34 cellular contexts compared by ENCODE assay signal in genomic region chr1:22957066-22957465, GRCh38. TPM values are rescaled to one million over a fixed set of nuclear protein-coding genes. Genes with fewer than 3 reads are reported as not detected.
"Had no signal": no experiment of that assay in that cellular context is flagged by ENCODE, and none has a peak within 500 bp of the region (broad histone marks: within the 10 kb centered on the region; RNA-seq: fewer than 3 reads in every experiment).

No MANE protein-coding gene starts in this region.

- H3K27me3 ChIP-seq: testis, uterus had no signal

- H3K27ac Mint-ChIP-seq: stimulated activated effector memory CD8-positive, alpha-beta T cell treated with anti-CD3 and anti-CD28 coated beads, Interleukin-12 subunit alpha, Interleukin-12 subunit beta, amount 100 ng/mL, for 72 hours; stimulated activated memory B cell treated with anti-CD40 and anti-IgM and Interleukin-4, amounts not matched to agents 10 μg/mL and 1 μg/mL and 100 μg/mL, for 72 hours; stimulated activated naive B cell treated with anti-CD40 and anti-IgM and Interleukin-4, amounts not matched to agents 10 μg/mL and 1 μg/mL and 100 μg/mL, for 72 hours; stimulated activated naive CD8-positive, alpha-beta T cell treated with anti-CD3 and anti-CD28 coated beads, Interleukin-15, amount 100 ng/mL, for 72 hours; stimulated activated naive CD8-positive, alpha-beta T cell treated with anti-CD3 and anti-CD28 coated beads, Interleukin-15, Interleukin-2, amounts not matched to agents 100 ng/mL and 50 ng/mL, for 24 hours; type B pancreatic cell had no signal

- H3K9me3 ChIP-seq: stomach, suprapubic skin, testis, thoracic aorta, thyroid gland, tibial artery, tibial nerve, transverse colon, upper lobe of left lung, upper lobe of right lung, uterus, vagina had no signal

- H3K36me3 Mint-ChIP-seq: stimulated activated effector memory CD8-positive, alpha-beta T cell treated with anti-CD3 and anti-CD28 coated beads, Interleukin-12 subunit alpha, Interleukin-12 subunit beta, amount 100 ng/mL, for 72 hours; stimulated activated memory B cell treated with anti-CD40 and anti-IgM and Interleukin-4, amounts not matched to agents 10 μg/mL and 1 μg/mL and 100 μg/mL, for 72 hours; stimulated activated naive B cell treated with anti-CD40 and anti-IgM and Interleukin-4, amounts not matched to agents 10 μg/mL and 1 μg/mL and 100 μg/mL, for 72 hours; type B pancreatic cell had no signal

- ATAC-seq: stimulated activated effector memory CD8-positive, alpha-beta T cell treated with anti-CD3 and anti-CD28 coated beads, Interleukin-12 subunit alpha, Interleukin-12 subunit beta, amount 100 ng/mL, for 72 hours; stimulated activated memory B cell treated with anti-CD40 and anti-IgM and Interleukin-4, amounts not matched to agents 10 μg/mL and 1 μg/mL and 100 μg/mL, for 72 hours; stimulated activated naive B cell treated with anti-CD40 and anti-IgM and Interleukin-4, amounts not matched to agents 10 μg/mL and 1 μg/mL and 100 μg/mL, for 72 hours; stimulated activated naive CD8-positive, alpha-beta T cell treated with anti-CD3 and anti-CD28 coated beads, Interleukin-15, amount 100 ng/mL, for 72 hours; stimulated activated naive CD8-positive, alpha-beta T cell treated with anti-CD3 and anti-CD28 coated beads, Interleukin-15, Interleukin-2, amounts not matched to agents 100 U/mL and 50 U/mL, for 24 hours; upper lobe of right lung had no signal

- H3K4me1 Mint-ChIP-seq: stimulated activated effector memory CD8-positive, alpha-beta T cell treated with anti-CD3 and anti-CD28 coated beads, Interleukin-12 subunit alpha, Interleukin-12 subunit beta, amount 100 ng/mL, for 72 hours; stimulated activated naive CD8-positive, alpha-beta T cell treated with anti-CD3 and anti-CD28 coated beads, Interleukin-15, amount 100 ng/mL, for 72 hours had no signal

- DNase-seq: stimulated activated CD4-positive, alpha-beta T cell treated with anti-CD3 and anti-CD28 coated beads, Interleukin-2, amount 100 ng/mL, for 48 hours; stimulated activated CD4-positive, alpha-beta T cell treated with anti-CD3 and anti-CD28 coated beads, Interleukin-4, amount 100 ng/mL, for 1 hour; stimulated activated CD4-positive, alpha-beta T cell treated with anti-CD3 and anti-CD28 coated beads, Interleukin-4, amount 100 ng/mL, for 24 hours; stimulated activated CD4-positive, alpha-beta T cell treated with anti-CD3 and anti-CD28 coated beads, Interleukin-4, amount 100 ng/mL, for 4 hours; stimulated activated CD8-positive, alpha-beta memory T cell treated with anti-CD3 and anti-CD28 coated beads, Interleukin-4, amount 100 ng/mL, for 48 hours; stimulated activated naive B cell treated with anti-CD40 and anti-IgM and Interleukin-4, amounts not matched to agents 10 μg/mL and 1 μg/mL and 100 μg/mL, for 72 hours; stimulated activated naive CD4-positive, alpha-beta T cell; stimulated activated naive CD4-positive, alpha-beta T cell treated with Interleukin-2 at 50 U/mL for 16 hours; stimulated activated naive CD8-positive, alpha-beta T cell treated with anti-CD3 and anti-CD28 coated beads, Interleukin-15, amount 100 ng/mL, for 72 hours; stimulated activated naive CD8-positive, alpha-beta T cell treated with anti-CD3 and anti-CD28 coated beads, Interleukin-15, Interleukin-2, amounts not matched to agents 100 U/mL and 50 U/mL, for 24 hours; stomach; substantia nigra; testis; thyroid gland; tibial artery; transverse colon; trophoblast cell; upper lobe of right lung; uterus had no signal

- FAIRE-seq: urothelium cell line had no signal

- H3K27me3 Mint-ChIP-seq: type B pancreatic cell had no signal

- H3K4me3 Mint-ChIP-seq: stimulated activated effector memory CD8-positive, alpha-beta T cell treated with anti-CD3 and anti-CD28 coated beads, Interleukin-12 subunit alpha, Interleukin-12 subunit beta, amount 100 ng/mL, for 72 hours; stimulated activated memory B cell treated with anti-CD40 and anti-IgM and Interleukin-4, amounts not matched to agents 10 μg/mL and 1 μg/mL and 100 μg/mL, for 72 hours; stimulated activated naive B cell treated with anti-CD40 and anti-IgM and Interleukin-4, amounts not matched to agents 10 μg/mL and 1 μg/mL and 100 μg/mL, for 72 hours; stimulated activated naive CD8-positive, alpha-beta T cell treated with anti-CD3 and anti-CD28 coated beads, Interleukin-15, amount 100 ng/mL, for 72 hours; stimulated activated naive CD8-positive, alpha-beta T cell treated with anti-CD3 and anti-CD28 coated beads, Interleukin-15, Interleukin-2, amounts not matched to agents 100 ng/mL and 50 ng/mL, for 24 hours; type B pancreatic cell had no signal

- H3K9me3 Mint-ChIP-seq: stimulated activated effector memory CD8-positive, alpha-beta T cell treated with anti-CD3 and anti-CD28 coated beads, Interleukin-12 subunit alpha, Interleukin-12 subunit beta, amount 100 ng/mL, for 72 hours; stimulated activated memory B cell treated with anti-CD40 and anti-IgM and Interleukin-4, amounts not matched to agents 10 μg/mL and 1 μg/mL and 100 μg/mL, for 72 hours; stimulated activated naive B cell treated with anti-CD40 and anti-IgM and Interleukin-4, amounts not matched to agents 10 μg/mL and 1 μg/mL and 100 μg/mL, for 72 hours; stimulated activated naive CD8-positive, alpha-beta T cell treated with anti-CD3 and anti-CD28 coated beads, Interleukin-15, amount 100 ng/mL, for 72 hours; stimulated activated naive CD8-positive, alpha-beta T cell treated with anti-CD3 and anti-CD28 coated beads, Interleukin-15, Interleukin-2, amounts not matched to agents 100 ng/mL and 50 ng/mL, for 24 hours; type B pancreatic cell had no signal

- H3K4me3 ChIP-seq: stomach, suprapubic skin, testis, thoracic aorta, thyroid gland, tibial artery, tibial nerve, transverse colon, upper lobe of left lung, upper lobe of right lung, uterus, vagina had no signal

- H3K4me1 ChIP-seq: testis, upper lobe of right lung, uterus, vagina had no signal

- H3K27ac ChIP-seq: stomach, suprapubic skin, testis, thoracic aorta, thyroid gland, tibial artery, tibial nerve, transverse colon, upper lobe of left lung, upper lobe of right lung, uterus, vagina had no signal

- H3K36me3 ChIP-seq: stomach, suprapubic skin, thoracic aorta, thyroid gland, tibial artery, tibial nerve, transverse colon, upper lobe of left lung, upper lobe of right lung, uterus, vagina had no signal

RNA-seq across cellular contexts. Expression of gene LACTBL1, which starts 15.6 kb away (rescaled TPM):
- total RNA-seq: stomach, subcutaneous adipose tissue, suprapubic skin, temporal lobe, thoracic aorta, thyroid gland, tibial nerve, transverse colon, upper lobe of left lung, upper lobe of right lung, ureter, urinary bladder, uterus, vagina had no signal
- polyA plus RNA-seq: stomach, thymus, urinary bladder had no signal

RNA-seq across cellular contexts. Expression of gene TEX46, which starts 58.6 kb away (rescaled TPM):
- total RNA-seq: stomach, subcutaneous adipose tissue, suprapubic skin, temporal lobe, thoracic aorta, thyroid gland, tibial nerve, transverse colon, upper lobe of left lung, upper lobe of right lung, ureter, urinary bladder, vagina had no signal
- polyA plus RNA-seq: stomach, urinary bladder had no signal
